In the genomic region with DNA sequence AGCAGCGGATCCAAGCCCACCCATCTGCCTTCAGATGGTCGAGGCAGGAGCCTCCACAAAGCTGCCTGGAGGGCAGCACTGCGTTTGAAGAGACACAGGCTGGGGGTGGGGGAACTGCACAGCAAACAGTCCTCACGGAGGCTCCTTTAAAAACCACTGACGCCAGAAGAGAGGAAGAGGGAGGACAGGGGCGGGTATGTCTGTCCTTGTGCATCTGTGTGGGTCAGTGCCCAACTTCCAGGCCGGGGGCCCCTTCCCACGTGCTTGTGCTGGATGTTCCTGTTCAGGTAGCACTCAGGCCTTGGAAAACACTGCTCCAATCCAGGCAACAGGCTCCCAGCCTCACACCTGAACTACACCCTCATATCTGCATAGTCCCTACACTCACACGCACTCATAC, we compare ENCODE assay signal across 2 cellular contexts.
TF ChIP-seq lines count a peak whose summit lies in the region.

No MANE protein-coding gene starts in this region.

TF ChIP-seq in SK-N-SH, 30 proteins besides CTCF, POLR2A, EP300 and RAD21 (continued from another document):
- TF ChIP-seq, protein P1, sequence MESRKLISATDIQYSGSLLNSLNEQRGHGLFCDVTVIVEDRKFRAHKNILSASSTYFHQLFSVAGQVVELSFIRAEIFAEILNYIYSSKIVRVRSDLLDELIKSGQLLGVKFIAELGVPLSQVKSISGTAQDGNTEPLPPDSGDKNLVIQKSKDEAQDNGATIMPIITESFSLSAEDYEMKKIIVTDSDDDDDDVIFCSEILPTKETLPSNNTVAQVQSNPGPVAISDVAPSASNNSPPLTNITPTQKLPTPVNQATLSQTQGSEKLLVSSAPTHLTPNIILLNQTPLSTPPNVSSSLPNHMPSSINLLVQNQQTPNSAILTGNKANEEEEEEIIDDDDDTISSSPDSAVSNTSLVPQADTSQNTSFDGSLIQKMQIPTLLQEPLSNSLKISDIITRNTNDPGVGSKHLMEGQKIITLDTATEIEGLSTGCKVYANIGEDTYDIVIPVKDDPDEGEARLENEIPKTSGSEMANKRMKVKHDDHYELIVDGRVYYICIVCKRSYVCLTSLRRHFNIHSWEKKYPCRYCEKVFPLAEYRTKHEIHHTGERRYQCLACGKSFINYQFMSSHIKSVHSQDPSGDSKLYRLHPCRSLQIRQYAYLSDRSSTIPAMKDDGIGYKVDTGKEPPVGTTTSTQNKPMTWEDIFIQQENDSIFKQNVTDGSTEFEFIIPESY (IDR thresholded peaks at IDR 0.05; ENCODE audit: borderline replicate concordance, low read depth), result no peak
- TF ChIP-seq POLR2AphosphoS5 (IDR thresholded peaks at IDR 0.05; ENCODE audit: low read depth, low read length), result no peak
- TF ChIP-seq CHD2 (IDR thresholded peaks at IDR 0.05; ENCODE audit: low read length, partially characterized antibody), result no peak
- TF ChIP-seq GATA2 (CRISPR knock-in tag; IDR thresholded peaks at IDR 0.05), result no peak
- TF ChIP-seq TCF12 (IDR thresholded peaks at IDR 0.05), result no peak
- no peak for TF ChIP-seq ELF1 (IDR thresholded peaks at IDR 0.05)
- no peak for TF ChIP-seq RCOR1 (IDR thresholded peaks at IDR 0.05; ENCODE audit: low read length)
- TF ChIP-seq MEF2A (IDR thresholded peaks at IDR 0.05; ENCODE audit: borderline replicate concordance, low read depth), result no peak
- TF ChIP-seq EZH2phosphoT487 (IDR thresholded peaks at IDR 0.05; ENCODE audit: borderline replicate concordance, low read depth), result no peak
- TF ChIP-seq FOSL2 (IDR thresholded peaks at IDR 0.05; ENCODE audit: borderline replicate concordance, low read depth), result no peak
- no peak for TF ChIP-seq TAF1 (IDR thresholded peaks at IDR 0.05; ENCODE audit: borderline replicate concordance, low read depth, low read length)
TF ChIP-seq in SK-N-SH: peak in this region for 0.

TF ChIP-seq in SK-N-SH treated with all-trans-retinoic acid at 6 μM for 48 hours, 23 proteins besides CTCF, POLR2A, EP300 and RAD21 (continued from another document):
- TF ChIP-seq, protein P2, sequence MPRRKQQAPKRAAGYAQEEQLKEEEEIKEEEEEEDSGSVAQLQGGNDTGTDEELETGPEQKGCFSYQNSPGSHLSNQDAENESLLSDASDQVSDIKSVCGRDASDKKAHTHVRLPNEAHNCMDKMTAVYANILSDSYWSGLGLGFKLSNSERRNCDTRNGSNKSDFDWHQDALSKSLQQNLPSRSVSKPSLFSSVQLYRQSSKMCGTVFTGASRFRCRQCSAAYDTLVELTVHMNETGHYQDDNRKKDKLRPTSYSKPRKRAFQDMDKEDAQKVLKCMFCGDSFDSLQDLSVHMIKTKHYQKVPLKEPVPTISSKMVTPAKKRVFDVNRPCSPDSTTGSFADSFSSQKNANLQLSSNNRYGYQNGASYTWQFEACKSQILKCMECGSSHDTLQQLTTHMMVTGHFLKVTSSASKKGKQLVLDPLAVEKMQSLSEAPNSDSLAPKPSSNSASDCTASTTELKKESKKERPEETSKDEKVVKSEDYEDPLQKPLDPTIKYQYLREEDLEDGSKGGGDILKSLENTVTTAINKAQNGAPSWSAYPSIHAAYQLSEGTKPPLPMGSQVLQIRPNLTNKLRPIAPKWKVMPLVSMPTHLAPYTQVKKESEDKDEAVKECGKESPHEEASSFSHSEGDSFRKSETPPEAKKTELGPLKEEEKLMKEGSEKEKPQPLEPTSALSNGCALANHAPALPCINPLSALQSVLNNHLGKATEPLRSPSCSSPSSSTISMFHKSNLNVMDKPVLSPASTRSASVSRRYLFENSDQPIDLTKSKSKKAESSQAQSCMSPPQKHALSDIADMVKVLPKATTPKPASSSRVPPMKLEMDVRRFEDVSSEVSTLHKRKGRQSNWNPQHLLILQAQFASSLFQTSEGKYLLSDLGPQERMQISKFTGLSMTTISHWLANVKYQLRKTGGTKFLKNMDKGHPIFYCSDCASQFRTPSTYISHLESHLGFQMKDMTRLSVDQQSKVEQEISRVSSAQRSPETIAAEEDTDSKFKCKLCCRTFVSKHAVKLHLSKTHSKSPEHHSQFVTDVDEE (CRISPR knock-in tag; IDR thresholded peaks at IDR 0.05), result no peak
- no peak for TF ChIP-seq ZFP3 (CRISPR knock-in tag; IDR thresholded peaks at IDR 0.05)
